In genomic region chr16:29734826-29735225, GRCh38 we compare ENCODE assay signal across 1 cellular context.
TF ChIP-seq lines count a peak whose summit lies in the region.

No MANE protein-coding gene starts in this region.

TF ChIP-seq in GM23338, 12 proteins besides CTCF, POLR2A, EP300 and RAD21:
- no peak for TF ChIP-seq EZH2 (IDR thresholded peaks at IDR 0.05; ENCODE audit: low read depth, unreplicated experiment)
- TF ChIP-seq NANOG (IDR thresholded peaks at IDR 0.05; ENCODE audit: borderline replicate concordance), result no peak
- TF ChIP-seq ZNF114 (CRISPR knock-in tag; IDR thresholded peaks at IDR 0.05), result no peak
- TF ChIP-seq, protein P1, sequence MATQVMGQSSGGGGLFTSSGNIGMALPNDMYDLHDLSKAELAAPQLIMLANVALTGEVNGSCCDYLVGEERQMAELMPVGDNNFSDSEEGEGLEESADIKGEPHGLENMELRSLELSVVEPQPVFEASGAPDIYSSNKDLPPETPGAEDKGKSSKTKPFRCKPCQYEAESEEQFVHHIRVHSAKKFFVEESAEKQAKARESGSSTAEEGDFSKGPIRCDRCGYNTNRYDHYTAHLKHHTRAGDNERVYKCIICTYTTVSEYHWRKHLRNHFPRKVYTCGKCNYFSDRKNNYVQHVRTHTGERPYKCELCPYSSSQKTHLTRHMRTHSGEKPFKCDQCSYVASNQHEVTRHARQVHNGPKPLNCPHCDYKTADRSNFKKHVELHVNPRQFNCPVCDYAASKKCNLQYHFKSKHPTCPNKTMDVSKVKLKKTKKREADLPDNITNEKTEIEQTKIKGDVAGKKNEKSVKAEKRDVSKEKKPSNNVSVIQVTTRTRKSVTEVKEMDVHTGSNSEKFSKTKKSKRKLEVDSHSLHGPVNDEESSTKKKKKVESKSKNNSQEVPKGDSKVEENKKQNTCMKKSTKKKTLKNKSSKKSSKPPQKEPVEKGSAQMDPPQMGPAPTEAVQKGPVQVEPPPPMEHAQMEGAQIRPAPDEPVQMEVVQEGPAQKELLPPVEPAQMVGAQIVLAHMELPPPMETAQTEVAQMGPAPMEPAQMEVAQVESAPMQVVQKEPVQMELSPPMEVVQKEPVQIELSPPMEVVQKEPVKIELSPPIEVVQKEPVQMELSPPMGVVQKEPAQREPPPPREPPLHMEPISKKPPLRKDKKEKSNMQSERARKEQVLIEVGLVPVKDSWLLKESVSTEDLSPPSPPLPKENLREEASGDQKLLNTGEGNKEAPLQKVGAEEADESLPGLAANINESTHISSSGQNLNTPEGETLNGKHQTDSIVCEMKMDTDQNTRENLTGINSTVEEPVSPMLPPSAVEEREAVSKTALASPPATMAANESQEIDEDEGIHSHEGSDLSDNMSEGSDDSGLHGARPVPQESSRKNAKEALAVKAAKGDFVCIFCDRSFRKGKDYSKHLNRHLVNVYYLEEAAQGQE (IDR thresholded peaks at IDR 0.05; ENCODE audit: unreplicated experiment), result no peak
- TF ChIP-seq JUNB (IDR thresholded peaks at IDR 0.05; ENCODE audit: unreplicated experiment), result no peak
- no peak for TF ChIP-seq ZNF462 (CRISPR knock-in tag; IDR thresholded peaks at IDR 0.05)
- TF ChIP-seq CREB1 (CRISPR knock-in tag; IDR thresholded peaks at IDR 0.05; ENCODE audit: low read depth), result no peak
- TF ChIP-seq ZNF331 (CRISPR knock-in tag; IDR thresholded peaks at IDR 0.05; ENCODE audit: low read depth), result no peak
- TF ChIP-seq STAT1 (IDR thresholded peaks at IDR 0.05; ENCODE audit: unreplicated experiment), result no peak
- TF ChIP-seq POLR2AphosphoS5 (IDR thresholded peaks at IDR 0.05; ENCODE audit: low read depth), result no peak
- no peak for TF ChIP-seq EZH2phosphoT487 (IDR thresholded peaks at IDR 0.05; ENCODE audit: unreplicated experiment)
- TF ChIP-seq, protein P2, sequence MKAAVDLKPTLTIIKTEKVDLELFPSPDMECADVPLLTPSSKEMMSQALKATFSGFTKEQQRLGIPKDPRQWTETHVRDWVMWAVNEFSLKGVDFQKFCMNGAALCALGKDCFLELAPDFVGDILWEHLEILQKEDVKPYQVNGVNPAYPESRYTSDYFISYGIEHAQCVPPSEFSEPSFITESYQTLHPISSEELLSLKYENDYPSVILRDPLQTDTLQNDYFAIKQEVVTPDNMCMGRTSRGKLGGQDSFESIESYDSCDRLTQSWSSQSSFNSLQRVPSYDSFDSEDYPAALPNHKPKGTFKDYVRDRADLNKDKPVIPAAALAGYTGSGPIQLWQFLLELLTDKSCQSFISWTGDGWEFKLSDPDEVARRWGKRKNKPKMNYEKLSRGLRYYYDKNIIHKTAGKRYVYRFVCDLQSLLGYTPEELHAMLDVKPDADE (IDR thresholded peaks at IDR 0.05), result no peak
